Comparison of ENCODE assay signal across 13 cellular contexts in the genomic region with DNA sequence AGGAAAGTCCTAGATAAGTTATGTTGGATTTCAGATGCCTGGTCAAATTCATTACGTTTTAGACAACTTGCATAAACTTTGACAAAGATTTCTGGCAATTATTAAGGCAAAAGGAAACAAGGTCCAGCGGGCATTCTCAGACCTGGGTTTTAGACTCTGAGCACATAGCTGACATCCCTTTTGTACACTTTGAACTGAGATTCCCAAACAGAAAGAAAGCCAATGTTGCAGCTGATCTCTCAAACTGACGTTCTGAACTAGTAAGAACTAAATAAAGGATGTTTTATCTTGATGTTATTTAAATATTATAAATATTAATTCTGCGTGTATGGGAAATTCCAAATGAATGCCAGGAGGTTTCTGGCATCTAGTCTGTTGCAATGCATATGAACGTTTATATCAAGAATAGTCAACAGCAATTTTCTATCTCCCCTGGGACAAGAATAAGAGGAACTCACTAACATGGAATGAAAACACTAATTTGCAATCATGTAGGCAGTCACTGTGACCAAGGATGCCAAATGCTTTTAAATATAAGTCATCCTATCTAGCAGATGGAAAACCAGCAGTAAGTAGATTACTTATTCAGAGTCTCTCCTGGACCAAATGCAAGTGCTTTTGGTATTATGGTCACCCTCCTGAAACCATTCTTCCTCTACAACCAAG.
DNase-seq lines count a peak whose midpoint lies in the region; ATAC-seq and TF ChIP-seq lines count a peak whose summit lies in the region.
"Had no signal": no experiment of that assay in that cellular context is flagged by ENCODE, and none has a peak within 500 bp of the region (broad histone marks: within the 10 kb centered on the region; RNA-seq: fewer than 3 reads in every experiment).

No MANE protein-coding gene starts in this region.

- POLR2A ChIA-PET in AG04449 (lab: Yijun Ruan, JAX), result interaction anchor here (0.6 to 0.9 kb wide), 2 partner anchors 11 to 77 kb away, joined by 3 to 5 read pairs; no protein-coding TSS in a partner anchor

- TF ChIP-seq CTCF in AG04449 (IDR thresholded peaks at IDR 0.05; ENCODE audit: insufficient read depth, low read length, missing control alignments), result no peak

- DNase-seq in AG04449 (ENCODE audit: low read depth, low spot score) (peak; percentile 100), GM04503 (ENCODE audit: low read depth) (peak; percentile 98), glomerular visceral epithelial cell (ENCODE audit: extremely low spot score) (peak; percentile 26), CD1c-positive myeloid dendritic cell (ENCODE audit: extremely low spot score) (no peak), cerebellar nuclear complex (lab: John Stamatoyannopoulos, UW) (no peak)
- DNase-seq: activated CD4-positive, CD25-positive, alpha-beta regulatory T cell; activated T-cell treated with anti-CD3 and anti-CD28 coated beads, Interleukin-2, amount 50 U/mL, for 24 hours; NCI-H1092; NCI-H774 had no signal

- CTCF ChIA-PET in AG04449 (lab: Yijun Ruan, JAX), result interaction anchor here (1.0 to 1.8 kb wide), 2 partner anchors 8 to 34 kb away, joined by 3 to 4 read pairs; no protein-coding TSS in a partner anchor

- peak; percentile 74 for ATAC-seq in SK-N-SH treated with all-trans-retinoic acid at 6 μM for 48 hours
- no peak for ATAC-seq in GM19452 (IDR thresholded peaks at IDR 0.05; ENCODE audit: unreplicated experiment)
- ATAC-seq in GM21529 (IDR thresholded peaks at IDR 0.05; ENCODE audit: unreplicated experiment), result no peak
- ATAC-seq: stimulated activated memory B cell treated with anti-CD40 and anti-IgM and Interleukin-4, amounts not matched to agents 10 μg/mL and 1 μg/mL and 100 μg/mL, for 72 hours had no signal

- H3K4me3 ChIP-seq in AG04449 (ENCODE audit: low read depth, low read length), result no peak overlapping the region

TF ChIP-seq in SK-N-SH treated with all-trans-retinoic acid at 6 μM for 48 hours, 23 proteins besides CTCF, POLR2A, EP300 and RAD21:
- TF ChIP-seq TOX (CRISPR knock-in tag; IDR thresholded peaks at IDR 0.05; ENCODE audit: borderline replicate concordance) (no peak), ISL1 (CRISPR knock-in tag; IDR thresholded peaks at IDR 0.05) (peak; percentile 83)

Comparison
In these comparisons a context has a peak if more than half of its experiments do, and no peak if none do; other contexts are left out.
1. DNase-seq: peak in AG04449 (single experiment), GM04503 (single experiment) and glomerular visceral epithelial cell (single experiment); none in CD1c-positive myeloid dendritic cell (single experiment) and cerebellar nuclear complex (0 of 2).